13 cellular contexts compared by ENCODE assay signal in the genomic region with DNA sequence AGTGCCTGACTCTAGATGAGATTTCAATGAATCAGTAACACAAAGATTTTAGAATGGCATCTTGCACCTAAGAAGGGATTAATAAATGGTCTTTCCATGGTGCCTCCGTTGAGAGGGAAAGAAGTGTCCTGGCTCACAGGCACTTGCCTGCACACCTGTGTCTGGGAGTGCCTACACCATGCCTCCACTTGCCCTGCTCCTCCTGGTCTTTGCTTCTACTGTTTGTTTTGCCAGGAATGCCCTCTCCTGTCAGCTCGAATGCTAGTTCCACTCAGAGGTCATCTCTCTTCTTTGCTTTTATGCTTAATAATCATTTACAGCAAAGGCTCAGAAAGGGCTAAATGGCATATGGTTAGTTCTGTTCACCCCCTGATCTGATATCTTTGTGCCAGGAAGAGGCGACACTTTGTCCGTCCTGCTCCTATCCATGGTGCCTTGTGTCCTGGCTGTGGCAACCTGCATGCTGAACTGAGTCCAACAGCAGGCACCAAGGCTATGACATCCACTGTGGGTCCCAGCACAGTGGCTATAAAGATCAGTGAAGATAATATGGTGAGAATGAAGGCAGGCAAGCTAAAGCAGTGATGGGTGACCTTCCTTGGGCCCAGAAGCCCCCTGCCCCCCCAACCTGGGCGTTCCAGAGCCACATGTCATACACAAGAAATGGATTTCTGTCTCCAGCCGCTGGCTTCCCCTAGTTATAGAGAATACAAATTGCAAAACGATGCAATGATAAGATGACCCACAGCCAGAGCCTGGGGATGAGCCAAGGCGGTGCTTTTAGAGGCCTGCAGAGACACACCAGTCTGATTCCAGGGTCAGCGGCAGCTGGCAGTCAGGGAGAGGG. TPM values are rescaled to one million over a fixed set of nuclear protein-coding genes. Genes with fewer than 3 reads are reported as not detected.
DNase-seq lines count a peak whose midpoint lies in the region; ATAC-seq and TF ChIP-seq lines count a peak whose summit lies in the region.
"Had no signal": no experiment of that assay in that cellular context is flagged by ENCODE, and none has a peak within 500 bp of the region (broad histone marks: within the 10 kb centered on the region; RNA-seq: fewer than 3 reads in every experiment).

No MANE protein-coding gene starts in this region.

- H3K4me1 ChIP-seq in ACC112 (ENCODE audit: control insufficient read depth, insufficient read depth, low read length, unreplicated experiment) (peaks cover 55% of the 10 kb centered on the region), muscle layer of duodenum (ENCODE audit: control insufficient read depth in 1 of 2, insufficient read depth in 2 of 2, low read length in 2 of 2) (peaks cover 0 to 5% of the 10 kb centered on the region in 2 donors), mucosa of descending colon (ENCODE audit: low read depth) (peaks cover 40% of the 10 kb centered on the region)

- no peak overlapping the region for H2AFZ ChIP-seq in ACC112 (ENCODE audit: low read length, unreplicated experiment)

- intact Hi-C loops in mucosa of descending colon (cut with DNase I, micrococcal nuclease): no loop called here

- peaks cover 39% of the 10 kb centered on the region for H3K79me2 ChIP-seq in ACC112 (ENCODE audit: control insufficient read depth, insufficient read depth, low read length, unreplicated experiment)

- H3K36me3 ChIP-seq in ACC112 (ENCODE audit: insufficient read depth, low read length) (no peaks in the 10 kb centered on the region), MG63 (no peaks in the 10 kb centered on the region), muscle layer of duodenum (ENCODE audit: control insufficient read depth in 1 of 2, insufficient read depth in 2 of 2, low read length in 2 of 2) (no peaks in the 10 kb centered on the region), mucosa of descending colon (ENCODE audit: low read depth) (no peaks in the 10 kb centered on the region)
- H3K36me3 ChIP-seq: heart right ventricle had no signal

- no peaks in the 10 kb centered on the region for H3K27me3 ChIP-seq in ACC112 (ENCODE audit: insufficient read depth, low read length)
- H3K27me3 ChIP-seq in MG63: no peaks in the 10 kb centered on the region
- no peaks in the 10 kb centered on the region for H3K27me3 ChIP-seq in muscle layer of duodenum (ENCODE audit: low read depth, low read length)

- ATAC-seq in HG03039 (IDR thresholded peaks at IDR 0.05; ENCODE audit: unreplicated experiment): no peak
- ATAC-seq in mucosa of descending colon: no peak
- ATAC-seq: CD8-positive, alpha-beta T cell had no signal

- H3K27ac ChIP-seq in ACC112 (ENCODE audit: low read depth, low read length): peak overlapping the region; percentile 95
- peak overlapping the region; percentile 88 for H3K27ac ChIP-seq in muscle layer of duodenum (ENCODE audit: low read length)

- no peaks in the 10 kb centered on the region for H3K9me3 ChIP-seq in MG63
- no peaks in the 10 kb centered on the region for H3K9me3 ChIP-seq in muscle layer of duodenum (ENCODE audit: control insufficient read depth in 1 of 2, low read length in 2 of 2)
- no peaks in the 10 kb centered on the region for H3K9me3 ChIP-seq in mucosa of descending colon
- H3K9me3 ChIP-seq: heart right ventricle had no signal

- peak; percentile 14 for DNase-seq in MG63
- DNase-seq in epithelial cell of esophagus (ENCODE audit: low read depth): peak; percentile 72
- DNase-seq in NCI-H2107 treated with DMSO at 0.1 percent for 48 hours (lab: John Stamatoyannopoulos, UW; ENCODE audit: unreplicated experiment): no peak
- no peak for DNase-seq in NCI-H2196 (lab: John Stamatoyannopoulos, UW; ENCODE audit: unreplicated experiment)
- DNase-seq in mucosa of descending colon: no peak
- DNase-seq: activated CD4-positive, alpha-beta T cell treated with anti-CD3 and anti-CD28 coated beads for 4 hours; anterior cingulate cortex; CD8-positive, alpha-beta T cell; HCEC 1CT had no signal

- H3K4me3 ChIP-seq in ACC112 (ENCODE audit: low read depth, low read length) (peak overlapping the region; percentile 89), MG63 (peak overlapping the region; percentile 51), epithelial cell of esophagus (ENCODE audit: low read length) (peak overlapping the region; percentile 65), muscle layer of duodenum (ENCODE audit: low read depth in 1 of 2, low read length in 2 of 2) (peak overlapping the region; percentile 55 to 63), mucosa of descending colon (no peak overlapping the region)

- TF ChIP-seq CTCF in epithelial cell of esophagus (IDR thresholded peaks at IDR 0.05; ENCODE audit: insufficient read depth, low read depth, low read length, missing control alignments) (no peak), mucosa of descending colon (IDR thresholded peaks at IDR 0.05) (no peak)

RNA-seq across cellular contexts. Expression of a gene that starts 1.4 kb away (rescaled TPM):
- 0.07 and 0.17 TPM in 2 replicates for total RNA-seq in MG63 (2014; rRNA removed; shearing (Covaris generic); ENCODE audit: low replicate concordance)
- total RNA-seq in mucosa of descending colon: 10 to 100 TPM; 22.2 to 67.6 (median 57.6) TPM

RNA-seq across cellular contexts. Expression of a gene that starts 32.2 kb away (rescaled TPM):
- total RNA-seq in MG63 (2014; rRNA removed; shearing (Covaris generic); ENCODE audit: low replicate concordance): not detected in 2 replicates
- not detected for total RNA-seq in mucosa of descending colon
- total RNA-seq: CD8-positive, alpha-beta T cell; heart right ventricle had no signal

RNA-seq across cellular contexts. Expression of a gene that starts 53.8 kb away (rescaled TPM):
- total RNA-seq in MG63 (2014; rRNA removed; shearing (Covaris generic); ENCODE audit: low replicate concordance): not detected in 2 replicates
- total RNA-seq in mucosa of descending colon: 1 to 10 TPM in 1 of 3 donors, under 1 TPM in 2; 0.81 to 3.1 (median 0.99) TPM

Comparison
In these comparisons a context has a peak if more than half of its experiments do, and no peak if none do; other contexts are left out.
1. DNase-seq: peak in MG63 (single experiment) and epithelial cell of esophagus (single experiment); none in NCI-H2107 treated with DMSO at 0.1 percent for 48 hours (single experiment), NCI-H2196 (single experiment) and mucosa of descending colon (0 of 3).
2. RNA of a gene that starts 1.4 kb away (total RNA-seq): 22.2 to 67.6 TPM in mucosa of descending colon; 0.07 to 0.17 TPM in MG63; every median in the first group is over 10 times any median in the second.